Comparison of ENCODE assay signal across 11 cellular contexts in genomic region chr9:104906441-104907277, GRCh38. TPM values are rescaled to one million over a fixed set of nuclear protein-coding genes. Genes with fewer than 3 reads are reported as not detected.
DNase-seq lines count a peak whose midpoint lies in the region; FAIRE-seq and TF ChIP-seq lines count a peak whose summit lies in the region.
"Had no signal": no experiment of that assay in that cellular context is flagged by ENCODE, and none has a peak within 500 bp of the region (broad histone marks: within the 10 kb centered on the region; RNA-seq: fewer than 3 reads in every experiment).

No MANE protein-coding gene starts in this region.

- TF ChIP-seq CTCF in MCF 10A (IDR thresholded peaks at IDR 0.05; ENCODE audit: unreplicated experiment) (no peak), right atrium auricular region (IDR thresholded peaks at IDR 0.05) (no peak), smooth muscle cell (IDR thresholded peaks at IDR 0.05; ENCODE audit: borderline replicate concordance, insufficient read depth, poor library complexity, severe bottlenecking) (no peak), A673 (conservative IDR thresholded peaks at IDR 0.05; ENCODE audit: low read depth, low read length) (no peak)

- no TSS peak for BruUV-seq in MCF 10A (replicated peaks; lab: Mats Ljungman, UMichigan)
- BruUV-seq in A673 (replicated peaks; lab: Mats Ljungman, UMichigan), result no TSS peak

- H3K4me1 Mint-ChIP-seq in MCF 10A (ENCODE audit: insufficient read depth, unreplicated experiment), result peaks cover 16% of the 10 kb centered on the region
- H3K4me1 Mint-ChIP-seq in activated naive CD4-positive, alpha-beta T cell treated with anti-CD3 and anti-CD28 coated beads for 36 hours (ENCODE audit: low read depth), result peaks cover 24% of the 10 kb centered on the region

- H3K27ac Mint-ChIP-seq in MCF 10A (ENCODE audit: low read depth, unreplicated experiment), result peak overlapping the region; percentile 37
- H3K27ac Mint-ChIP-seq in activated naive CD4-positive, alpha-beta T cell treated with anti-CD3 and anti-CD28 coated beads for 36 hours, result no peak overlapping the region
- H3K27ac Mint-ChIP-seq: activated CD8-positive, alpha-beta T cell treated with anti-CD3 and anti-CD28 coated beads for 36 hours had no signal

- POLR2A ChIA-PET in MCF 10A (lab: Yijun Ruan, JAX), result no interaction called here
- POLR2A ChIA-PET in A673 (lab: Charles Lee; ENCODE audit: low non-redundant PET), result no interaction called here

- H3K9ac ChIP-seq in smooth muscle cell (ENCODE audit: low read depth), result no peak overlapping the region

- peaks cover 3% of the 10 kb centered on the region for H3F3A ChIP-seq in smooth muscle cell (ENCODE audit: low read depth)

- no peak overlapping the region for H3K4me3 Mint-ChIP-seq in MCF 10A (ENCODE audit: unreplicated experiment)
- no peak overlapping the region for H3K4me3 Mint-ChIP-seq in activated naive CD4-positive, alpha-beta T cell treated with anti-CD3 and anti-CD28 coated beads for 36 hours
- H3K4me3 Mint-ChIP-seq: activated CD8-positive, alpha-beta T cell treated with anti-CD3 and anti-CD28 coated beads for 36 hours had no signal

- FAIRE-seq in GM12891 (lab: Jason Lieb, UNC), result no peak

- H3K4me2 ChIP-seq in smooth muscle cell, result peak overlapping the region; percentile 53

- H3K36me3 ChIP-seq in right atrium auricular region, result no peaks in the 10 kb centered on the region
- H3K36me3 ChIP-seq in smooth muscle cell (ENCODE audit: low read depth), result no peaks in the 10 kb centered on the region
- H3K36me3 ChIP-seq in A673 (ENCODE audit: insufficient read depth, low read length, poor library complexity, severe bottlenecking), result no peaks in the 10 kb centered on the region

- H3K4me1 ChIP-seq in right atrium auricular region (peaks cover 0 to 81% of the 10 kb centered on the region in 2 donors), smooth muscle cell (ENCODE audit: low read depth) (peaks cover 35% of the 10 kb centered on the region), A673 (ENCODE audit: insufficient read depth, low read length, poor library complexity, severe bottlenecking) (no peaks in the 10 kb centered on the region)

- H3K27ac ChIP-seq in right atrium auricular region (peak overlapping the region; percentile 36 to 67), smooth muscle cell (ENCODE audit: low read depth) (peak overlapping the region; percentile 15), A673 (ENCODE audit: low read depth, low read length, poor library complexity, severe bottlenecking) (no peak overlapping the region)

- H3K4me3 ChIP-seq in right atrium auricular region (no peak overlapping the region), smooth muscle cell (no peak overlapping the region), A673 (ENCODE audit: low read depth, low read length, poor library complexity, severe bottlenecking) (no peak overlapping the region)

- peaks cover 22% of the 10 kb centered on the region for H3K79me2 ChIP-seq in smooth muscle cell (ENCODE audit: low read depth)

- 92% methylated on average over 5 of the region's 5 CpGs for WGBS in smooth muscle cell (ENCODE audit: low lambda C conversion rate)

- DNase-seq in ELR (ENCODE audit: low read depth), result peak; percentile 86
- DNase-seq in MCF 10A (ENCODE audit: unreplicated experiment), result peak; percentile 87
- DNase-seq in right atrium auricular region (ENCODE audit: low spot score), result peak; percentile 81
- no peak for DNase-seq in smooth muscle cell (lab: John Stamatoyannopoulos, UW; ENCODE audit: unreplicated experiment)
- DNase-seq in GM12891 (ENCODE audit: insufficient read length, low spot score), result no peak
- DNase-seq in A673 (ENCODE audit: low spot score), result no peak
- no peak for DNase-seq in activated naive CD4-positive, alpha-beta T cell treated with anti-CD3 and anti-CD28 coated beads for 36 hours
- no peak for DNase-seq in NCI-H2081 (lab: John Stamatoyannopoulos, UW)
- DNase-seq: activated CD8-positive, alpha-beta T cell treated with anti-CD3 and anti-CD28 coated beads for 36 hours; NCI-H2029 treated with DMSO at 0.1 percent for 48 hours; occipital lobe had no signal

- H3K9me3 Mint-ChIP-seq in MCF 10A (ENCODE audit: unreplicated experiment), result no peaks in the 10 kb centered on the region
- no peaks in the 10 kb centered on the region for H3K9me3 Mint-ChIP-seq in activated naive CD4-positive, alpha-beta T cell treated with anti-CD3 and anti-CD28 coated beads for 36 hours
- H3K9me3 Mint-ChIP-seq: activated CD8-positive, alpha-beta T cell treated with anti-CD3 and anti-CD28 coated beads for 36 hours had no signal

- H3K9me3 ChIP-seq in right atrium auricular region, result no peaks in the 10 kb centered on the region
- H3K9me3 ChIP-seq in smooth muscle cell (replicated peaks; ENCODE audit: low read depth), result no peaks in the 10 kb centered on the region
- H3K9me3 ChIP-seq in A673 (ENCODE audit: low read depth, low read length, poor library complexity, severe bottlenecking), result no peaks in the 10 kb centered on the region

- H4K20me1 ChIP-seq in smooth muscle cell (ENCODE audit: low read depth), result peaks cover 64% of the 10 kb centered on the region

- TF ChIP-seq POLR2A in GM12891 (IDR thresholded peaks at IDR 0.05; ENCODE audit: low read depth, low read length), result no peak

- H3K27me3 ChIP-seq in right atrium auricular region (no peaks in the 10 kb centered on the region), smooth muscle cell (ENCODE audit: low read depth) (no peaks in the 10 kb centered on the region), A673 (replicated peaks; ENCODE audit: insufficient read depth, low read depth, low read length, poor library complexity) (peaks cover 13% of the 10 kb centered on the region)

- intact Hi-C loops in MCF 10A (cut with micrococcal nuclease) (no loop called here), A673 (cut with micrococcal nuclease; ENCODE audit: unreplicated experiment) (no loop called here)
- intact Hi-C loops in activated naive CD4-positive, alpha-beta T cell treated with anti-CD3 and anti-CD28 coated beads for 36 hours (cut with micrococcal nuclease), result no loop called here

- H2AFZ ChIP-seq in smooth muscle cell (ENCODE audit: low read depth), result no peak overlapping the region

- H3K27me3 Mint-ChIP-seq in MCF 10A (ENCODE audit: insufficient read depth, unreplicated experiment), result no peaks in the 10 kb centered on the region
- no peaks in the 10 kb centered on the region for H3K27me3 Mint-ChIP-seq in activated naive CD4-positive, alpha-beta T cell treated with anti-CD3 and anti-CD28 coated beads for 36 hours (ENCODE audit: low read depth)
- H3K27me3 Mint-ChIP-seq: activated CD8-positive, alpha-beta T cell treated with anti-CD3 and anti-CD28 coated beads for 36 hours had no signal

- no peaks in the 10 kb centered on the region for H3K36me3 Mint-ChIP-seq in MCF 10A (ENCODE audit: insufficient read depth, unreplicated experiment)
- peaks cover 3% of the 10 kb centered on the region for H3K36me3 Mint-ChIP-seq in activated naive CD4-positive, alpha-beta T cell treated with anti-CD3 and anti-CD28 coated beads for 36 hours (ENCODE audit: low read depth)

- CTCF ChIA-PET in MCF 10A (lab: Yijun Ruan, JAX) (interaction anchor here (0.6 kb wide), 2 partner anchors 244 to 509 kb away, joined by 3 to 5 read pairs; no protein-coding TSS in a partner anchor), A673 (lab: Charles Lee) (no interaction called here)
- CTCF ChIA-PET in activated naive CD4-positive, alpha-beta T cell treated with anti-CD3 and anti-CD28 coated beads for 36 hours (lab: Charles Lee), result no interaction called here

TF ChIP-seq in GM12891, 5 proteins besides CTCF, POLR2A, EP300 and RAD21:
- TF ChIP-seq TAF1 (IDR thresholded peaks at IDR 0.05; ENCODE audit: low read depth, low read length), result no peak
- no peak for TF ChIP-seq PAX5 (IDR thresholded peaks at IDR 0.05; ENCODE audit: insufficient read depth, low read length, severe bottlenecking)
- TF ChIP-seq POLR2AphosphoS5 (IDR thresholded peaks at IDR 0.05; ENCODE audit: low read depth, low read length), result no peak
- TF ChIP-seq POU2F2 (IDR thresholded peaks at IDR 0.05; ENCODE audit: low read depth, low read length), result no peak
TF ChIP-seq in GM12891: peak in this region for 0.

RNA-seq across cellular contexts. Expression of gene ABCA1, which starts 21.3 kb away (rescaled TPM):
- total RNA-seq in MCF 10A (2022), result 0.15 and 0.28 TPM in 2 replicates
- 10 to 100 TPM in 1 of 2 donors, 1 to 10 TPM in 1; 7.9 to 19.2 TPM for total RNA-seq in right atrium auricular region
- total RNA-seq in smooth muscle cell, result 29.6 and 29.8 TPM in 2 replicates
- polyA plus RNA-seq in smooth muscle cell, result 2.8 and 2.9 TPM in 2 replicates
- polyA plus RNA-seq in GM12891 (2012; ENCODE audit: low read depth, missing spikeins), result 0.08 TPM
- 0.69 and 1.6 TPM in 2 replicates for total RNA-seq in A673 (2021)
- 10 to 100 TPM; 31.3 to 31.5 TPM for total RNA-seq in activated naive CD4-positive, alpha-beta T cell treated with anti-CD3 and anti-CD28 coated beads for 36 hours

Comparison
In these comparisons a context has a peak if more than half of its experiments do, and no peak if none do; other contexts are left out.
1. DNase-seq: peak in ELR (single experiment), MCF 10A (single experiment) and right atrium auricular region (single experiment); none in smooth muscle cell (single experiment), GM12891 (single experiment), A673 (single experiment), activated naive CD4-positive, alpha-beta T cell treated with anti-CD3 and anti-CD28 coated beads for 36 hours (single experiment) and NCI-H2081 (0 of 2).